Comparison of ENCODE assay signal across 1 cellular context in the genomic region with DNA sequence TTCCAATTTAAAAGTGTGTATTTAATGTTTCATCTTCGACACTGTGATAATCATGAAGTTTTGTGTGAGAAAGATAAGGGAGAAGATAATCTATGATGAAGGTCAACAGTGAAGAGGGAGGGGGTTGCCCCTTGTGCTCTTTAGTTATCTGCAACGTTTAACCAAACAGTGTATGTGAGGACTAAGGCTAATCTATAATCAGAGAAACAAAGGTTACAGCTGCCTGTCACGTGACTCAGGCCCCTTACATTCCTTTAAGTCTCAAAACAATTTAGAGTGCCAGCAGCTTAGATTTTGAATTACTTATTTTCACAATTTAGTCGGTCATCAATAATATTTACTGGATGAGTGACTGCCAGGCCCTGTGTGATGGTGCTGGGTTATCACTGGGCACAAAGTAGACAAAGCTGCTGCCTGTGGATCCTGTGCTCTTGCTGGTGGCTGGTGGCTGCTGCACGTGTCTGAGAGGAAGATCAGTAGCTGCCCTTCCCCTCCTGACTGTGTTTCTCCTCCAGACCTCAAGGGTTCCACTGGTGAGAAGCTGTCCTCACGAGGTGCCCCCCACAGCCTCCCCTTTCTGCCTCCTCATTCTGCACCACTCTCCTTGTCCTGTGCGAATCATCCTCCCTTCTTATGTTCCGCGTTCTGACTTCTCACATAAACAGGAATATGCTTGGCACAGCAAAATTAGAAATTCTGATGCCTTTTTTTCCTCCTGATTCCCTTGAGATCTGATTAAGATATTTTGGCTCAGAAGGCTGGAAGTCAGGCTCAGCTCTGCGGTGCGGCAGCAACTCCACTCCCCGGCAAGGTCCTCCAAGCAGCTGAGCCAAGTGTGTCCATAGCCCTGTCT.
A peak's percentile ranks its signal among the peaks of the same experiment; 100 is the strongest.
TF ChIP-seq lines count a peak whose summit lies in the region.

No MANE protein-coding gene starts in this region.

TF ChIP-seq in HepG2, 621 proteins besides CTCF, POLR2A, EP300 and RAD21 (continued from another document and continues in another):
- TF ChIP-seq, protein P1, sequence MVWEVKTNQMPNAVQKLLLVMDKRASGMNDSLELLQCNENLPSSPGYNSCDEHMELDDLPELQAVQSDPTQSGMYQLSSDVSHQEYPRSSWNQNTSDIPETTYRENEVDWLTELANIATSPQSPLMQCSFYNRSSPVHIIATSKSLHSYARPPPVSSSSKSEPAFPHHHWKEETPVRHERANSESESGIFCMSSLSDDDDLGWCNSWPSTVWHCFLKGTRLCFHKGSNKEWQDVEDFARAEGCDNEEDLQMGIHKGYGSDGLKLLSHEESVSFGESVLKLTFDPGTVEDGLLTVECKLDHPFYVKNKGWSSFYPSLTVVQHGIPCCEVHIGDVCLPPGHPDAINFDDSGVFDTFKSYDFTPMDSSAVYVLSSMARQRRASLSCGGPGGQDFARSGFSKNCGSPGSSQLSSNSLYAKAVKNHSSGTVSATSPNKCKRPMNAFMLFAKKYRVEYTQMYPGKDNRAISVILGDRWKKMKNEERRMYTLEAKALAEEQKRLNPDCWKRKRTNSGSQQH (CRISPR knock-in tag; IDR thresholded peaks at IDR 0.05; ENCODE audit: low read depth), result no peak
- TF ChIP-seq JUN (CRISPR knock-in tag; IDR thresholded peaks at IDR 0.05) (0 out of 2 replicates have a peak, but pooled peaks have one; percentile 29), HHEX (CRISPR knock-in tag; IDR thresholded peaks at IDR 0.05) (no peak), ZNF225 (CRISPR knock-in tag; IDR thresholded peaks at IDR 0.05) (peak; percentile 49; the same call in 1 of the 2 replicates), ZNF205 (CRISPR knock-in tag; IDR thresholded peaks at IDR 0.05) (peak; percentile 46; the same call in 1 of the 2 replicates), TBL1XR1 (IDR thresholded peaks at IDR 0.05; ENCODE audit: borderline replicate concordance, low read length, partially characterized antibody) (no peak), ZFX (CRISPR knock-in tag; IDR thresholded peaks at IDR 0.05; ENCODE audit: low read depth) (0 out of 2 replicates have a peak, but pooled peaks have one; percentile 24), PAWR (CRISPR knock-in tag; IDR thresholded peaks at IDR 0.05; ENCODE audit: borderline replicate concordance) (no peak), ZBTB7A (CRISPR knock-in tag; IDR thresholded peaks at IDR 0.05) (peak; percentile 19; the same call in 1 of the 2 replicates), ZNF572 (CRISPR knock-in tag; IDR thresholded peaks at IDR 0.05) (no peak), ZNF264 (CRISPR knock-in tag; IDR thresholded peaks at IDR 0.05) (peak; percentile 35; the same call in 1 of the 2 replicates), GFI1 (CRISPR knock-in tag; IDR thresholded peaks at IDR 0.05; ENCODE audit: borderline replicate concordance) (peak; percentile 38; the same call in 1 of the 2 replicates), SMC3 (IDR thresholded peaks at IDR 0.05; ENCODE audit: low read length) (no peak), ZFP62 (CRISPR knock-in tag; IDR thresholded peaks at IDR 0.05) (no peak), MEIS1 (CRISPR knock-in tag; IDR thresholded peaks at IDR 0.05; ENCODE audit: borderline replicate concordance) (no peak), ZNF749 (CRISPR knock-in tag; IDR thresholded peaks at IDR 0.05; ENCODE audit: borderline replicate concordance) (no peak), TOPORS (CRISPR knock-in tag; IDR thresholded peaks at IDR 0.05) (no peak), ZNF510 (CRISPR knock-in tag; IDR thresholded peaks at IDR 0.05; ENCODE audit: low read depth) (no peak), ONECUT2 (CRISPR knock-in tag; IDR thresholded peaks at IDR 0.05) (peak; percentile 82), SNRNP70 (IDR thresholded peaks at IDR 0.05; ENCODE audit: low read depth, low read length) (no peak), KLF16 (CRISPR knock-in tag; IDR thresholded peaks at IDR 0.05) (no peak), ZNF577 (CRISPR knock-in tag; IDR thresholded peaks at IDR 0.05; ENCODE audit: borderline replicate concordance, low read depth) (no peak)
- TF ChIP-seq, protein P2, sequence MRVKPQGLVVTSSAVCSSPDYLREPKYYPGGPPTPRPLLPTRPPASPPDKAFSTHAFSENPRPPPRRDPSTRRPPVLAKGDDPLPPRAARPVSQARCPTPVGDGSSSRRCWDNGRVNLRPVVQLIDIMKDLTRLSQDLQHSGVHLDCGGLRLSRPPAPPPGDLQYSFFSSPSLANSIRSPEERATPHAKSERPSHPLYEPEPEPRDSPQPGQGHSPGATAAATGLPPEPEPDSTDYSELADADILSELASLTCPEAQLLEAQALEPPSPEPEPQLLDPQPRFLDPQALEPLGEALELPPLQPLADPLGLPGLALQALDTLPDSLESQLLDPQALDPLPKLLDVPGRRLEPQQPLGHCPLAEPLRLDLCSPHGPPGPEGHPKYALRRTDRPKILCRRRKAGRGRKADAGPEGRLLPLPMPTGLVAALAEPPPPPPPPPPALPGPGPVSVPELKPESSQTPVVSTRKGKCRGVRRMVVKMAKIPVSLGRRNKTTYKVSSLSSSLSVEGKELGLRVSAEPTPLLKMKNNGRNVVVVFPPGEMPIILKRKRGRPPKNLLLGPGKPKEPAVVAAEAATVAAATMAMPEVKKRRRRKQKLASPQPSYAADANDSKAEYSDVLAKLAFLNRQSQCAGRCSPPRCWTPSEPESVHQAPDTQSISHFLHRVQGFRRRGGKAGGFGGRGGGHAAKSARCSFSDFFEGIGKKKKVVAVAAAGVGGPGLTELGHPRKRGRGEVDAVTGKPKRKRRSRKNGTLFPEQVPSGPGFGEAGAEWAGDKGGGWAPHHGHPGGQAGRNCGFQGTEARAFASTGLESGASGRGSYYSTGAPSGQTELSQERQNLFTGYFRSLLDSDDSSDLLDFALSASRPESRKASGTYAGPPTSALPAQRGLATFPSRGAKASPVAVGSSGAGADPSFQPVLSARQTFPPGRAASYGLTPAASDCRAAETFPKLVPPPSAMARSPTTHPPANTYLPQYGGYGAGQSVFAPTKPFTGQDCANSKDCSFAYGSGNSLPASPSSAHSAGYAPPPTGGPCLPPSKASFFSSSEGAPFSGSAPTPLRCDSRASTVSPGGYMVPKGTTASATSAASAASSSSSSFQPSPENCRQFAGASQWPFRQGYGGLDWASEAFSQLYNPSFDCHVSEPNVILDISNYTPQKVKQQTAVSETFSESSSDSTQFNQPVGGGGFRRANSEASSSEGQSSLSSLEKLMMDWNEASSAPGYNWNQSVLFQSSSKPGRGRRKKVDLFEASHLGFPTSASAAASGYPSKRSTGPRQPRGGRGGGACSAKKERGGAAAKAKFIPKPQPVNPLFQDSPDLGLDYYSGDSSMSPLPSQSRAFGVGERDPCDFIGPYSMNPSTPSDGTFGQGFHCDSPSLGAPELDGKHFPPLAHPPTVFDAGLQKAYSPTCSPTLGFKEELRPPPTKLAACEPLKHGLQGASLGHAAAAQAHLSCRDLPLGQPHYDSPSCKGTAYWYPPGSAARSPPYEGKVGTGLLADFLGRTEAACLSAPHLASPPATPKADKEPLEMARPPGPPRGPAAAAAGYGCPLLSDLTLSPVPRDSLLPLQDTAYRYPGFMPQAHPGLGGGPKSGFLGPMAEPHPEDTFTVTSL (CRISPR knock-in tag; IDR thresholded peaks at IDR 0.05; ENCODE audit: borderline replicate concordance), result peak; percentile 79
- TF ChIP-seq, protein P3, sequence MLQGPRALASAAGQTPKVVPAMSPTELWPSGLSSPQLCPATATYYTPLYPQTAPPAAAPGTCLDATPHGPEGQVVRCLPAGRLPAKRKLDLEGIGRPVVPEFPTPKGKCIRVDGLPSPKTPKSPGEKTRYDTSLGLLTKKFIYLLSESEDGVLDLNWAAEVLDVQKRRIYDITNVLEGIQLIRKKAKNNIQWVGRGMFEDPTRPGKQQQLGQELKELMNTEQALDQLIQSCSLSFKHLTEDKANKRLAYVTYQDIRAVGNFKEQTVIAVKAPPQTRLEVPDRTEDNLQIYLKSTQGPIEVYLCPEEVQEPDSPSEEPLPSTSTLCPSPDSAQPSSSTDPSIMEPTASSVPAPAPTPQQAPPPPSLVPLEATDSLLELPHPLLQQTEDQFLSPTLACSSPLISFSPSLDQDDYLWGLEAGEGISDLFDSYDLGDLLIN (CRISPR knock-in tag; IDR thresholded peaks at IDR 0.05; ENCODE audit: borderline replicate concordance), result no peak
- TF ChIP-seq, protein P4, sequence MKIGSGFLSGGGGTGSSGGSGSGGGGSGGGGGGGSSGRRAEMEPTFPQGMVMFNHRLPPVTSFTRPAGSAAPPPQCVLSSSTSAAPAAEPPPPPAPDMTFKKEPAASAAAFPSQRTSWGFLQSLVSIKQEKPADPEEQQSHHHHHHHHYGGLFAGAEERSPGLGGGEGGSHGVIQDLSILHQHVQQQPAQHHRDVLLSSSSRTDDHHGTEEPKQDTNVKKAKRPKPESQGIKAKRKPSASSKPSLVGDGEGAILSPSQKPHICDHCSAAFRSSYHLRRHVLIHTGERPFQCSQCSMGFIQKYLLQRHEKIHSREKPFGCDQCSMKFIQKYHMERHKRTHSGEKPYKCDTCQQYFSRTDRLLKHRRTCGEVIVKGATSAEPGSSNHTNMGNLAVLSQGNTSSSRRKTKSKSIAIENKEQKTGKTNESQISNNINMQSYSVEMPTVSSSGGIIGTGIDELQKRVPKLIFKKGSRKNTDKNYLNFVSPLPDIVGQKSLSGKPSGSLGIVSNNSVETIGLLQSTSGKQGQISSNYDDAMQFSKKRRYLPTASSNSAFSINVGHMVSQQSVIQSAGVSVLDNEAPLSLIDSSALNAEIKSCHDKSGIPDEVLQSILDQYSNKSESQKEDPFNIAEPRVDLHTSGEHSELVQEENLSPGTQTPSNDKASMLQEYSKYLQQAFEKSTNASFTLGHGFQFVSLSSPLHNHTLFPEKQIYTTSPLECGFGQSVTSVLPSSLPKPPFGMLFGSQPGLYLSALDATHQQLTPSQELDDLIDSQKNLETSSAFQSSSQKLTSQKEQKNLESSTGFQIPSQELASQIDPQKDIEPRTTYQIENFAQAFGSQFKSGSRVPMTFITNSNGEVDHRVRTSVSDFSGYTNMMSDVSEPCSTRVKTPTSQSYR (CRISPR knock-in tag; IDR thresholded peaks at IDR 0.05; ENCODE audit: borderline replicate concordance), result peak; percentile 74; the same call in 1 of the 2 replicates
- TF ChIP-seq, protein P5, sequence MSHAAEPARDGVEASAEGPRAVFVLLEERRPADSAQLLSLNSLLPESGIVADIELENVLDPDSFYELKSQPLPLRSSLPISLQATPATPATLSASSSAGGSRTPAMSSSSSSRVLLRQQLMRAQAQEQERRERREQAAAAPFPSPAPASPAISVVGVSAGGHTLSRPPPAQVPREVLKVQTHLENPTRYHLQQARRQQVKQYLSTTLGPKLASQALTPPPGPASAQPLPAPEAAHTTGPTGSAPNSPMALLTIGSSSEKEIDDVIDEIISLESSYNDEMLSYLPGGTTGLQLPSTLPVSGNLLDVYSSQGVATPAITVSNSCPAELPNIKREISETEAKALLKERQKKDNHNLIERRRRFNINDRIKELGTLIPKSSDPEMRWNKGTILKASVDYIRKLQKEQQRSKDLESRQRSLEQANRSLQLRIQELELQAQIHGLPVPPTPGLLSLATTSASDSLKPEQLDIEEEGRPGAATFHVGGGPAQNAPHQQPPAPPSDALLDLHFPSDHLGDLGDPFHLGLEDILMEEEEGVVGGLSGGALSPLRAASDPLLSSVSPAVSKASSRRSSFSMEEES (CRISPR knock-in tag; IDR thresholded peaks at IDR 0.05), result peak; percentile 60; the same call in 1 of the 2 replicates
- TF ChIP-seq, protein P6, sequence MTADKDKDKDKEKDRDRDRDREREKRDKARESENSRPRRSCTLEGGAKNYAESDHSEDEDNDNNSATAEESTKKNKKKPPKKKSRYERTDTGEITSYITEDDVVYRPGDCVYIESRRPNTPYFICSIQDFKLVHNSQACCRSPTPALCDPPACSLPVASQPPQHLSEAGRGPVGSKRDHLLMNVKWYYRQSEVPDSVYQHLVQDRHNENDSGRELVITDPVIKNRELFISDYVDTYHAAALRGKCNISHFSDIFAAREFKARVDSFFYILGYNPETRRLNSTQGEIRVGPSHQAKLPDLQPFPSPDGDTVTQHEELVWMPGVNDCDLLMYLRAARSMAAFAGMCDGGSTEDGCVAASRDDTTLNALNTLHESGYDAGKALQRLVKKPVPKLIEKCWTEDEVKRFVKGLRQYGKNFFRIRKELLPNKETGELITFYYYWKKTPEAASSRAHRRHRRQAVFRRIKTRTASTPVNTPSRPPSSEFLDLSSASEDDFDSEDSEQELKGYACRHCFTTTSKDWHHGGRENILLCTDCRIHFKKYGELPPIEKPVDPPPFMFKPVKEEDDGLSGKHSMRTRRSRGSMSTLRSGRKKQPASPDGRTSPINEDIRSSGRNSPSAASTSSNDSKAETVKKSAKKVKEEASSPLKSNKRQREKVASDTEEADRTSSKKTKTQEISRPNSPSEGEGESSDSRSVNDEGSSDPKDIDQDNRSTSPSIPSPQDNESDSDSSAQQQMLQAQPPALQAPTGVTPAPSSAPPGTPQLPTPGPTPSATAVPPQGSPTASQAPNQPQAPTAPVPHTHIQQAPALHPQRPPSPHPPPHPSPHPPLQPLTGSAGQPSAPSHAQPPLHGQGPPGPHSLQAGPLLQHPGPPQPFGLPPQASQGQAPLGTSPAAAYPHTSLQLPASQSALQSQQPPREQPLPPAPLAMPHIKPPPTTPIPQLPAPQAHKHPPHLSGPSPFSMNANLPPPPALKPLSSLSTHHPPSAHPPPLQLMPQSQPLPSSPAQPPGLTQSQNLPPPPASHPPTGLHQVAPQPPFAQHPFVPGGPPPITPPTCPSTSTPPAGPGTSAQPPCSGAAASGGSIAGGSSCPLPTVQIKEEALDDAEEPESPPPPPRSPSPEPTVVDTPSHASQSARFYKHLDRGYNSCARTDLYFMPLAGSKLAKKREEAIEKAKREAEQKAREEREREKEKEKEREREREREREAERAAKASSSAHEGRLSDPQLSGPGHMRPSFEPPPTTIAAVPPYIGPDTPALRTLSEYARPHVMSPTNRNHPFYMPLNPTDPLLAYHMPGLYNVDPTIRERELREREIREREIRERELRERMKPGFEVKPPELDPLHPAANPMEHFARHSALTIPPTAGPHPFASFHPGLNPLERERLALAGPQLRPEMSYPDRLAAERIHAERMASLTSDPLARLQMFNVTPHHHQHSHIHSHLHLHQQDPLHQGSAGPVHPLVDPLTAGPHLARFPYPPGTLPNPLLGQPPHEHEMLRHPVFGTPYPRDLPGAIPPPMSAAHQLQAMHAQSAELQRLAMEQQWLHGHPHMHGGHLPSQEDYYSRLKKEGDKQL (CRISPR knock-in tag; IDR thresholded peaks at IDR 0.05; ENCODE audit: low read depth), result peak; percentile 72
- TF ChIP-seq, protein P7, sequence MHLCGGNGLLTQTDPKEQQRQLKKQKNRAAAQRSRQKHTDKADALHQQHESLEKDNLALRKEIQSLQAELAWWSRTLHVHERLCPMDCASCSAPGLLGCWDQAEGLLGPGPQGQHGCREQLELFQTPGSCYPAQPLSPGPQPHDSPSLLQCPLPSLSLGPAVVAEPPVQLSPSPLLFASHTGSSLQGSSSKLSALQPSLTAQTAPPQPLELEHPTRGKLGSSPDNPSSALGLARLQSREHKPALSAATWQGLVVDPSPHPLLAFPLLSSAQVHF (CRISPR knock-in tag; IDR thresholded peaks at IDR 0.05), result no peak
- TF ChIP-seq, protein P8, sequence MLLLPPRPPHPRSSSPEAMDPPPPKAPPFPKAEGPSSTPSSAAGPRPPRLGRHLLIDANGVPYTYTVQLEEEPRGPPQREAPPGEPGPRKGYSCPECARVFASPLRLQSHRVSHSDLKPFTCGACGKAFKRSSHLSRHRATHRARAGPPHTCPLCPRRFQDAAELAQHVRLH (CRISPR knock-in tag; IDR thresholded peaks at IDR 0.05; ENCODE audit: borderline replicate concordance, low read depth), result no peak
- TF ChIP-seq, protein P9, sequence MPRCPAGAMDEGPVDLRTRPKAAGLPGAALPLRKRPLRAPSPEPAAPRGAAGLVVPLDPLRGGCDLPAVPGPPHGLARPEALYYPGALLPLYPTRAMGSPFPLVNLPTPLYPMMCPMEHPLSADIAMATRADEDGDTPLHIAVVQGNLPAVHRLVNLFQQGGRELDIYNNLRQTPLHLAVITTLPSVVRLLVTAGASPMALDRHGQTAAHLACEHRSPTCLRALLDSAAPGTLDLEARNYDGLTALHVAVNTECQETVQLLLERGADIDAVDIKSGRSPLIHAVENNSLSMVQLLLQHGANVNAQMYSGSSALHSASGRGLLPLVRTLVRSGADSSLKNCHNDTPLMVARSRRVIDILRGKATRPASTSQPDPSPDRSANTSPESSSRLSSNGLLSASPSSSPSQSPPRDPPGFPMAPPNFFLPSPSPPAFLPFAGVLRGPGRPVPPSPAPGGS (CRISPR knock-in tag; IDR thresholded peaks at IDR 0.05), result no peak
